1 cellular context compared by ENCODE assay signal in genomic region chr2:101204400-101205095, GRCh38.
TF ChIP-seq lines count a peak whose summit lies in the region.

No MANE protein-coding gene starts in this region.

TF ChIP-seq in HCT116, 20 proteins besides CTCF, POLR2A, EP300 and RAD21:
- TF ChIP-seq REST (IDR thresholded peaks at IDR 0.05; ENCODE audit: low read depth) = no peak
- TF ChIP-seq CBX3 (IDR thresholded peaks at IDR 0.05; ENCODE audit: low read depth) = no peak
- no peak for TF ChIP-seq EGR1 (IDR thresholded peaks at IDR 0.05; ENCODE audit: low read depth)
- no peak for TF ChIP-seq YY1 (IDR thresholded peaks at IDR 0.05; ENCODE audit: extremely low read depth, insufficient replicate concordance, low read depth, low read length)
- no peak for TF ChIP-seq SP1 (IDR thresholded peaks at IDR 0.05; ENCODE audit: low read depth)
- TF ChIP-seq CEBPB (IDR thresholded peaks at IDR 0.05; ENCODE audit: low read depth) = no peak
- TF ChIP-seq SIN3A (IDR thresholded peaks at IDR 0.05; ENCODE audit: low read depth) = no peak
- TF ChIP-seq, protein P1, sequence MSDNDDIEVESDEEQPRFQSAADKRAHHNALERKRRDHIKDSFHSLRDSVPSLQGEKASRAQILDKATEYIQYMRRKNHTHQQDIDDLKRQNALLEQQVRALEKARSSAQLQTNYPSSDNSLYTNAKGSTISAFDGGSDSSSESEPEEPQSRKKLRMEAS (IDR thresholded peaks at IDR 0.05) = no peak
- TF ChIP-seq, protein P2, sequence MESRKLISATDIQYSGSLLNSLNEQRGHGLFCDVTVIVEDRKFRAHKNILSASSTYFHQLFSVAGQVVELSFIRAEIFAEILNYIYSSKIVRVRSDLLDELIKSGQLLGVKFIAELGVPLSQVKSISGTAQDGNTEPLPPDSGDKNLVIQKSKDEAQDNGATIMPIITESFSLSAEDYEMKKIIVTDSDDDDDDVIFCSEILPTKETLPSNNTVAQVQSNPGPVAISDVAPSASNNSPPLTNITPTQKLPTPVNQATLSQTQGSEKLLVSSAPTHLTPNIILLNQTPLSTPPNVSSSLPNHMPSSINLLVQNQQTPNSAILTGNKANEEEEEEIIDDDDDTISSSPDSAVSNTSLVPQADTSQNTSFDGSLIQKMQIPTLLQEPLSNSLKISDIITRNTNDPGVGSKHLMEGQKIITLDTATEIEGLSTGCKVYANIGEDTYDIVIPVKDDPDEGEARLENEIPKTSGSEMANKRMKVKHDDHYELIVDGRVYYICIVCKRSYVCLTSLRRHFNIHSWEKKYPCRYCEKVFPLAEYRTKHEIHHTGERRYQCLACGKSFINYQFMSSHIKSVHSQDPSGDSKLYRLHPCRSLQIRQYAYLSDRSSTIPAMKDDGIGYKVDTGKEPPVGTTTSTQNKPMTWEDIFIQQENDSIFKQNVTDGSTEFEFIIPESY (IDR thresholded peaks at IDR 0.05; ENCODE audit: extremely low read depth, insufficient replicate concordance, low read length) = no peak
- no peak for TF ChIP-seq ELF1 (IDR thresholded peaks at IDR 0.05; ENCODE audit: borderline replicate concordance, low read depth)
